In the genomic region with DNA sequence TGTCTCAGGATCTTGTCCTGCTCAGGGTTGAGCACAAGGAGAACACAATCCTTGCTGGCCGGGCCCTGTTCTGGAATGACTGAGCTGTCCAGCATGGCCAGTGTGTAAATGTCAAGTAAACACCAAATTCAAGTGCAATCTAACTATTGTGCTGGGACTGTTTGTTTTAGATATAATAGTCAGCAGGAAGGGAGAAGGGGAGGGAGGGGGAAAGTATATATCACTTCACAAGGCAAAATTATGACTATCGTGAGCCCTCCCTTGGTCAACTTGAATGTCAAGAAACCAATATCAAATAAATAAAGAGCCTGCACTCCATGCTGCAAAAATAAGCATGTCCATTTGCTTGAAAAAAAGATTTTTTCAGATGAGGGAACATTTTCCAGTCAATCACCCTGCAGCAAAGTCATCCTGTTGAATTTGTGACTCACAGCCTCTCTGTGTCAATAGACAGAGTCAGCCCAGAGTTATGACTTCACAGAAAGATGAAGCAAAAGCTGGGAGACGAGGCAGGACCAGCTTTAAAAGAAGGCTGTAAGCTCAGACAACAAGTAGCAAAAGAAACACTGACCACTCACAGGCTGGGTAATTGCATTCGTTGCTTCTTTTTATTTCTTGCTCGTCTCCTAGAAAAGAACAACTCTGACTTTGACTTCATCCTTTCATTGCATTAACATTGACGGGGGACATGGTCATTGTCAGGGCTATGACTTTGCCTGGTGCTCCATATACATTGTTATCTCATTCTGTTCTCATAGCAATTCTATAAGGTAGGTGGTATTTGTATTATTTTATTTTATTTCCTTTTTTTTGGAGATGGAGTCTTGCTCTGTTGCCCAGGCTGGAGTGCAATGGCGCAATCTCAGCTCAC, we compare ENCODE assay signal across 2 cellular contexts.
A peak's percentile ranks its signal among the peaks of the same experiment; 100 is the strongest.
TF ChIP-seq lines count a peak whose summit lies in the region.

No MANE protein-coding gene starts in this region.

TF ChIP-seq in A549, 52 proteins besides CTCF, POLR2A, EP300 and RAD21 (continues in another document):
- peak; percentile 55 for TF ChIP-seq SMC3 (IDR thresholded peaks at IDR 0.05)
- peak; percentile 54; the same call in 1 of the 2 replicates for TF ChIP-seq NFE2L2 (conservative IDR thresholded peaks at IDR 0.05; ENCODE audit: low read length)
- TF ChIP-seq, protein P1, sequence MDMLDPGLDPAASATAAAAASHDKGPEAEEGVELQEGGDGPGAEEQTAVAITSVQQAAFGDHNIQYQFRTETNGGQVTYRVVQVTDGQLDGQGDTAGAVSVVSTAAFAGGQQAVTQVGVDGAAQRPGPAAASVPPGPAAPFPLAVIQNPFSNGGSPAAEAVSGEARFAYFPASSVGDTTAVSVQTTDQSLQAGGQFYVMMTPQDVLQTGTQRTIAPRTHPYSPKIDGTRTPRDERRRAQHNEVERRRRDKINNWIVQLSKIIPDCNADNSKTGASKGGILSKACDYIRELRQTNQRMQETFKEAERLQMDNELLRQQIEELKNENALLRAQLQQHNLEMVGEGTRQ (IDR thresholded peaks at IDR 0.05): no peak
- no peak for TF ChIP-seq FOSB (CRISPR knock-in tag; IDR thresholded peaks at IDR 0.05)
- TF ChIP-seq NPAS2 (CRISPR knock-in tag; IDR thresholded peaks at IDR 0.05; ENCODE audit: borderline replicate concordance): no peak
- peak; percentile 99 for TF ChIP-seq JUNB (IDR thresholded peaks at IDR 0.05)
- TF ChIP-seq, protein P2, sequence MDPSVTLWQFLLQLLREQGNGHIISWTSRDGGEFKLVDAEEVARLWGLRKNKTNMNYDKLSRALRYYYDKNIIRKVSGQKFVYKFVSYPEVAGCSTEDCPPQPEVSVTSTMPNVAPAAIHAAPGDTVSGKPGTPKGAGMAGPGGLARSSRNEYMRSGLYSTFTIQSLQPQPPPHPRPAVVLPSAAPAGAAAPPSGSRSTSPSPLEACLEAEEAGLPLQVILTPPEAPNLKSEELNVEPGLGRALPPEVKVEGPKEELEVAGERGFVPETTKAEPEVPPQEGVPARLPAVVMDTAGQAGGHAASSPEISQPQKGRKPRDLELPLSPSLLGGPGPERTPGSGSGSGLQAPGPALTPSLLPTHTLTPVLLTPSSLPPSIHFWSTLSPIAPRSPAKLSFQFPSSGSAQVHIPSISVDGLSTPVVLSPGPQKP (IDR thresholded peaks at IDR 0.05; ENCODE audit: low read depth, low read length): no peak
- TF ChIP-seq, protein P3, sequence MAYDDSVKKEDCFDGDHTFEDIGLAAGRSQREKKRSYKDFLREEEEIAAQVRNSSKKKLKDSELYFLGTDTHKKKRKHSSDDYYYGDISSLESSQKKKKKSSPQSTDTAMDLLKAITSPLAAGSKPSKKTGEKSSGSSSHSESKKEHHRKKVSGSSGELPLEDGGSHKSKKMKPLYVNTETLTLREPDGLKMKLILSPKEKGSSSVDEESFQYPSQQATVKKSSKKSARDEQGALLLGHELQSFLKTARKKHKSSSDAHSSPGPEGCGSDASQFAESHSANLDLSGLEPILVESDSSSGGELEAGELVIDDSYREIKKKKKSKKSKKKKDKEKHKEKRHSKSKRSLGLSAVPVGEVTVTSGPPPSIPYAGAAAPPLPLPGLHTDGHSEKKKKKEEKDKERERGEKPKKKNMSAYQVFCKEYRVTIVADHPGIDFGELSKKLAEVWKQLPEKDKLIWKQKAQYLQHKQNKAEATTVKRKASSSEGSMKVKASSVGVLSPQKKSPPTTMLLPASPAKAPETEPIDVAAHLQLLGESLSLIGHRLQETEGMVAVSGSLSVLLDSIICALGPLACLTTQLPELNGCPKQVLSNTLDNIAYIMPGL (CRISPR knock-in tag; IDR thresholded peaks at IDR 0.05; ENCODE audit: borderline replicate concordance): no peak
- peak; percentile 24 for TF ChIP-seq ZFP36 (IDR thresholded peaks at IDR 0.05; ENCODE audit: borderline replicate concordance, partially characterized antibody)
- TF ChIP-seq, protein P4, sequence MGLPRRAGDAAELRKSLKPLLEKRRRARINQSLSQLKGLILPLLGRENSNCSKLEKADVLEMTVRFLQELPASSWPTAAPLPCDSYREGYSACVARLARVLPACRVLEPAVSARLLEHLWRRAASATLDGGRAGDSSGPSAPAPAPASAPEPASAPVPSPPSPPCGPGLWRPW (IDR thresholded peaks at IDR 0.05): peak; percentile 42; the same call in 1 of the 2 replicates
- TF ChIP-seq POLR2AphosphoS2 (conservative IDR thresholded peaks at IDR 0.05; ENCODE audit: low read length): no peak
- TF ChIP-seq, protein P5, sequence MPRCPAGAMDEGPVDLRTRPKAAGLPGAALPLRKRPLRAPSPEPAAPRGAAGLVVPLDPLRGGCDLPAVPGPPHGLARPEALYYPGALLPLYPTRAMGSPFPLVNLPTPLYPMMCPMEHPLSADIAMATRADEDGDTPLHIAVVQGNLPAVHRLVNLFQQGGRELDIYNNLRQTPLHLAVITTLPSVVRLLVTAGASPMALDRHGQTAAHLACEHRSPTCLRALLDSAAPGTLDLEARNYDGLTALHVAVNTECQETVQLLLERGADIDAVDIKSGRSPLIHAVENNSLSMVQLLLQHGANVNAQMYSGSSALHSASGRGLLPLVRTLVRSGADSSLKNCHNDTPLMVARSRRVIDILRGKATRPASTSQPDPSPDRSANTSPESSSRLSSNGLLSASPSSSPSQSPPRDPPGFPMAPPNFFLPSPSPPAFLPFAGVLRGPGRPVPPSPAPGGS (IDR thresholded peaks at IDR 0.05): peak; percentile 68
- TF ChIP-seq FOSL2 (IDR thresholded peaks at IDR 0.05): peak; percentile 100
- TF ChIP-seq FOSL2 (CRISPR knock-in tag; IDR thresholded peaks at IDR 0.05): peak; percentile 100
- no peak for TF ChIP-seq ESRRA (IDR thresholded peaks at IDR 0.05; ENCODE audit: borderline replicate concordance, low read length)
- no peak for TF ChIP-seq HEYL (CRISPR knock-in tag; IDR thresholded peaks at IDR 0.05)
- TF ChIP-seq MAFK (IDR thresholded peaks at IDR 0.05; ENCODE audit: partially characterized antibody): peak; percentile 62
- TF ChIP-seq PBX3 (IDR thresholded peaks at IDR 0.05): peak; percentile 72
- peak; percentile 92 for TF ChIP-seq GATA3 (IDR thresholded peaks at IDR 0.05; ENCODE audit: borderline replicate concordance)
- no peak for TF ChIP-seq EHMT2 (IDR thresholded peaks at IDR 0.05; ENCODE audit: low read depth)
- TF ChIP-seq, protein P6, sequence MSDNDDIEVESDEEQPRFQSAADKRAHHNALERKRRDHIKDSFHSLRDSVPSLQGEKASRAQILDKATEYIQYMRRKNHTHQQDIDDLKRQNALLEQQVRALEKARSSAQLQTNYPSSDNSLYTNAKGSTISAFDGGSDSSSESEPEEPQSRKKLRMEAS (IDR thresholded peaks at IDR 0.05): peak; percentile 88
- TF ChIP-seq, protein P7, sequence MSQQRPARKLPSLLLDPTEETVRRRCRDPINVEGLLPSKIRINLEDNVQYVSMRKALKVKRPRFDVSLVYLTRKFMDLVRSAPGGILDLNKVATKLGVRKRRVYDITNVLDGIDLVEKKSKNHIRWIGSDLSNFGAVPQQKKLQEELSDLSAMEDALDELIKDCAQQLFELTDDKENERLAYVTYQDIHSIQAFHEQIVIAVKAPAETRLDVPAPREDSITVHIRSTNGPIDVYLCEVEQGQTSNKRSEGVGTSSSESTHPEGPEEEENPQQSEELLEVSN (IDR thresholded peaks at IDR 0.05; ENCODE audit: borderline replicate concordance, low read depth): peak; percentile 37; the same call in 1 of the 2 replicates
- no peak; the same call in 1 of the 2 replicates for TF ChIP-seq MYC (IDR thresholded peaks at IDR 0.05; ENCODE audit: borderline replicate concordance, low read length)

TF ChIP-seq in IMR-90, 13 proteins besides CTCF, POLR2A, EP300 and RAD21:
- TF ChIP-seq BHLHE40 (IDR thresholded peaks at IDR 0.05; ENCODE audit: low read depth, low read length) (no peak), MAZ (IDR thresholded peaks at IDR 0.05; ENCODE audit: borderline replicate concordance, low read depth, low read length) (no peak), RCOR1 (IDR thresholded peaks at IDR 0.05; ENCODE audit: insufficient replicate concordance, low read length) (no peak), CEBPB (IDR thresholded peaks at IDR 0.05; ENCODE audit: low read depth, low read length) (peak; percentile 87), RFX5 (IDR thresholded peaks at IDR 0.05; ENCODE audit: low read depth, low read length) (no peak), NFE2L2 (IDR thresholded peaks at IDR 0.05; ENCODE audit: low read depth, low read length) (peak; percentile 80), MXI1 (IDR thresholded peaks at IDR 0.05; ENCODE audit: borderline replicate concordance, low read depth, low read length) (0 out of 2 replicates have a peak, but pooled peaks have one; percentile 29), MAFK (IDR thresholded peaks at IDR 0.05; ENCODE audit: low read depth, low read length) (0 out of 2 replicates have a peak, but pooled peaks have one; percentile 6), CHD1 (IDR thresholded peaks at IDR 0.05; ENCODE audit: low read depth, low read length) (no peak), SMC3 (IDR thresholded peaks at IDR 0.05; ENCODE audit: low read depth, low read length) (no peak), FOS (IDR thresholded peaks at IDR 0.05; ENCODE audit: low read depth, low read length) (peak; percentile 80)
- TF ChIP-seq, protein P2 (IDR thresholded peaks at IDR 0.05; ENCODE audit: borderline replicate concordance, low read depth, low read length): no peak
- TF ChIP-seq, protein P1 (IDR thresholded peaks at IDR 0.05; ENCODE audit: low read depth, low read length): no peak
TF ChIP-seq in IMR-90: peak in this region for 5.
